Comparison of ENCODE assay signal across 1 cellular context in genomic region chr16:31206776-31207175, GRCh38.
TF ChIP-seq lines count a peak whose summit lies in the region.

No MANE protein-coding gene starts in this region.

TF ChIP-seq in HepG2, 621 proteins besides CTCF, POLR2A, EP300 and RAD21 (continued from another document and continues in another):
- TF ChIP-seq ZBTB10 (CRISPR knock-in tag; IDR thresholded peaks at IDR 0.05; ENCODE audit: borderline replicate concordance) (no peak), MZF1 (CRISPR knock-in tag; IDR thresholded peaks at IDR 0.05; ENCODE audit: borderline replicate concordance) (no peak), MATR3 (CRISPR knock-in tag; IDR thresholded peaks at IDR 0.05) (no peak), ZNF614 (CRISPR knock-in tag; IDR thresholded peaks at IDR 0.05; ENCODE audit: borderline replicate concordance) (no peak), BHLHE40 (IDR thresholded peaks at IDR 0.05; ENCODE audit: low read length) (0 out of 2 replicates have a peak, but pooled peaks have one; percentile 25), EHMT2 (IDR thresholded peaks at IDR 0.05; ENCODE audit: borderline replicate concordance, low read depth, low read length) (no peak), TBP (CRISPR knock-in tag; IDR thresholded peaks at IDR 0.05) (no peak), SP5 (CRISPR knock-in tag; IDR thresholded peaks at IDR 0.05; ENCODE audit: borderline replicate concordance, low read depth) (0 out of 2 replicates have a peak, but pooled peaks have one; percentile 32), JUN (CRISPR knock-in tag; IDR thresholded peaks at IDR 0.05) (no peak), KDM5A (IDR thresholded peaks at IDR 0.05; ENCODE audit: borderline replicate concordance, low read length) (no peak), RXRB (CRISPR knock-in tag; IDR thresholded peaks at IDR 0.05; ENCODE audit: borderline replicate concordance) (no peak), ZNF296 (CRISPR knock-in tag; conservative IDR thresholded peaks at IDR 0.05) (no peak), RBAK (CRISPR knock-in tag; IDR thresholded peaks at IDR 0.05) (no peak), ZFP36L2 (CRISPR knock-in tag; IDR thresholded peaks at IDR 0.05) (no peak), HDAC1 (CRISPR knock-in tag; IDR thresholded peaks at IDR 0.05) (peak; percentile 37; the same call in 1 of the 2 replicates), POLR2AphosphoS2 (IDR thresholded peaks at IDR 0.05; ENCODE audit: low read depth, low read length) (no peak), USF2 (IDR thresholded peaks at IDR 0.05; ENCODE audit: low read depth, low read length) (no peak), USF2 (CRISPR knock-in tag; IDR thresholded peaks at IDR 0.05; ENCODE audit: borderline replicate concordance) (no peak), CENPBD1 (CRISPR knock-in tag; IDR thresholded peaks at IDR 0.05; ENCODE audit: borderline replicate concordance, low read depth) (no peak), PREB (CRISPR knock-in tag; IDR thresholded peaks at IDR 0.05) (no peak), KMT2A (CRISPR knock-in tag; IDR thresholded peaks at IDR 0.05) (no peak), AGO2 (optimal IDR thresholded peaks at IDR 0.05; ENCODE audit: low read depth, low read length) (no peak), ZNF749 (CRISPR knock-in tag; IDR thresholded peaks at IDR 0.05; ENCODE audit: borderline replicate concordance) (no peak), ZNF660 (CRISPR knock-in tag; IDR thresholded peaks at IDR 0.05; ENCODE audit: borderline replicate concordance, low read depth) (no peak), FOXK1 (CRISPR knock-in tag; IDR thresholded peaks at IDR 0.05; ENCODE audit: borderline replicate concordance, low read depth) (no peak), ZNF775 (CRISPR knock-in tag; IDR thresholded peaks at IDR 0.05; ENCODE audit: borderline replicate concordance) (no peak), ATF5 (CRISPR knock-in tag; IDR thresholded peaks at IDR 0.05; ENCODE audit: low read depth) (no peak), ZNF414 (CRISPR knock-in tag; IDR thresholded peaks at IDR 0.05) (no peak), SIX1 (CRISPR knock-in tag; IDR thresholded peaks at IDR 0.05; ENCODE audit: borderline replicate concordance) (no peak), HOXA3 (CRISPR knock-in tag; IDR thresholded peaks at IDR 0.05) (0 out of 2 replicates have a peak, but pooled peaks have one; percentile 29), ZNF646 (CRISPR knock-in tag; IDR thresholded peaks at IDR 0.05) (no peak), ZNF746 (CRISPR knock-in tag; IDR thresholded peaks at IDR 0.05) (0 out of 2 replicates have a peak, but pooled peaks have one; percentile 43), ZNF891 (CRISPR knock-in tag; IDR thresholded peaks at IDR 0.05) (no peak), ZNF747 (CRISPR knock-in tag; IDR thresholded peaks at IDR 0.05; ENCODE audit: borderline replicate concordance) (no peak), NPAS2 (CRISPR knock-in tag; IDR thresholded peaks at IDR 0.05; ENCODE audit: borderline replicate concordance) (no peak), FOXP1 (IDR thresholded peaks at IDR 0.05) (no peak), FOXP1 (CRISPR knock-in tag; IDR thresholded peaks at IDR 0.05) (no peak), HNRNPH1 (optimal IDR thresholded peaks at IDR 0.05; ENCODE audit: low read depth, low read length) (no peak), ZNF563 (CRISPR knock-in tag; IDR thresholded peaks at IDR 0.05) (no peak), NR2C2 (CRISPR knock-in tag; IDR thresholded peaks at IDR 0.05; ENCODE audit: borderline replicate concordance) (no peak), NCOA1 (CRISPR knock-in tag; IDR thresholded peaks at IDR 0.05) (no peak), DR1 (CRISPR knock-in tag; IDR thresholded peaks at IDR 0.05) (no peak), NFYC (CRISPR knock-in tag; IDR thresholded peaks at IDR 0.05) (no peak), KAT8 (CRISPR knock-in tag; IDR thresholded peaks at IDR 0.05) (no peak), ZFP41 (CRISPR knock-in tag; IDR thresholded peaks at IDR 0.05; ENCODE audit: borderline replicate concordance) (no peak), ZNF615 (CRISPR knock-in tag; IDR thresholded peaks at IDR 0.05; ENCODE audit: borderline replicate concordance) (no peak), SOX13 (IDR thresholded peaks at IDR 0.05) (no peak), SOX13 (CRISPR knock-in tag; conservative IDR thresholded peaks at IDR 0.05 in 1 of 2, IDR thresholded peaks at IDR 0.05 in 1 of 2) (peak in 1 of 2 experiments; percentile 64; a peak in 2 of 4 replicates), ZNF552 (CRISPR knock-in tag; IDR thresholded peaks at IDR 0.05; ENCODE audit: borderline replicate concordance) (no peak), SRSF9 (IDR thresholded peaks at IDR 0.05; ENCODE audit: borderline replicate concordance, insufficient read depth, low read depth, low read length, poor library complexity, severe bottlenecking) (no peak), ZSCAN25 (CRISPR knock-in tag; IDR thresholded peaks at IDR 0.05) (no peak), ZNF556 (CRISPR knock-in tag; IDR thresholded peaks at IDR 0.05; ENCODE audit: borderline replicate concordance) (no peak), ZNF180 (CRISPR knock-in tag; IDR thresholded peaks at IDR 0.05; ENCODE audit: borderline replicate concordance, low read depth) (no peak), ZMYM3 (CRISPR knock-in tag; IDR thresholded peaks at IDR 0.05) (no peak; the same call in 1 of the 2 replicates), ZNF292 (CRISPR knock-in tag; IDR thresholded peaks at IDR 0.05; ENCODE audit: borderline replicate concordance, low read depth) (no peak), ZNF576 (CRISPR knock-in tag; IDR thresholded peaks at IDR 0.05) (no peak)
